8 cellular contexts compared by ENCODE assay signal in the genomic region with DNA sequence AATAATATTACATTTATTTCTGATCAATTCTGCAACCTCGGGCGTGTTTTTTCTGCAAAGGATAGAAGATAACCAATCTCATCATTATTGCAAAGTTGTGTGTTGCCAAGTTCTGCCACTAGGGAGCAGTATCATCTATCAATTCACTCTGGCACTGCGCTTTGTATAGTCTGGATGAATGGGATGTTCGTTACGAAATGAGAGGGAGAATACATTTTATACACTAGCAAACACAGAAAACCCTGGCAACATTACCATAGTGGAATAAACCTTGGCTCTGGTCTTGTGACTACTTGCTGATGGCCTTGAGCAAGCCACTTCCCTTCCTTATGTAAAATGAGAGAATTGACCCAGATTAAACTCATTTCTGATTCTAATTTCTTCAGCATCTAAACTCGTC.
A peak's percentile ranks its signal among the peaks of the same experiment; 100 is the strongest.
DNase-seq lines count a peak whose midpoint lies in the region; ATAC-seq and TF ChIP-seq lines count a peak whose summit lies in the region.

No MANE protein-coding gene starts in this region.

- no peaks in the 10 kb centered on the region for H3K36me3 Mint-ChIP-seq in GM23338 (ENCODE audit: low read depth)

- intact Hi-C loops in ascending aorta (cut with DNase I) (loop anchor here (5.0 kb wide), 2 partner anchors 92 to 397 kb away; no protein-coding TSS in a partner anchor), right cardiac atrium (cut with DNase I) (no loop called here)

- H4K20me1 ChIP-seq in GM23338 (replicated peaks; ENCODE audit: insufficient read depth), result no peaks in the 10 kb centered on the region

- TF ChIP-seq CTCF in GM23338 (conservative IDR thresholded peaks at IDR 0.05; ENCODE audit: low read depth in 2 of 2) (peak; percentile 84 to 96), ascending aorta (IDR thresholded peaks at IDR 0.05) (peak in 2 of 3 experiments; percentile 61 to 64)

- no peak overlapping the region for H3K4me2 ChIP-seq in GM23338

- no peak overlapping the region for H3K27ac Mint-ChIP-seq in GM23338

- H3K4me3 ChIP-seq in GM23338, result no peak overlapping the region
- no peak overlapping the region for H3K4me3 ChIP-seq in ascending aorta
- no peak overlapping the region for H3K4me3 ChIP-seq in right cardiac atrium (ENCODE audit: low read length)
- no peak overlapping the region for H3K4me3 ChIP-seq in skeletal muscle cell (ENCODE audit: low read depth, low read length)

- H3K4me1 ChIP-seq in GM23338 (ENCODE audit: insufficient read depth), result no peaks in the 10 kb centered on the region
- no peaks in the 10 kb centered on the region for H3K4me1 ChIP-seq in ascending aorta
- H3K4me1 ChIP-seq in right cardiac atrium (ENCODE audit: control insufficient read depth, insufficient read depth, low read length), result no peaks in the 10 kb centered on the region

- ATAC-seq in GM23338 (peak; percentile 83), right cardiac atrium (peak; percentile 79)

- no peaks in the 10 kb centered on the region for H3F3A ChIP-seq in GM23338 (replicated peaks; ENCODE audit: low read depth)

- H3K27me3 ChIP-seq in GM23338 (ENCODE audit: insufficient read depth) (no peaks in the 10 kb centered on the region), ascending aorta (no peaks in the 10 kb centered on the region), right cardiac atrium (ENCODE audit: control insufficient read depth, insufficient read depth) (no peaks in the 10 kb centered on the region)

- WGBS in right cardiac atrium, result 9% methylated on average over 6 of the region's 6 CpGs

- H3K9me2 ChIP-seq in GM23338 (ENCODE audit: insufficient read depth), result no peaks in the 10 kb centered on the region

- no peak overlapping the region for H2AFZ ChIP-seq in GM23338

- H3K79me2 ChIP-seq in GM23338 (replicated peaks; ENCODE audit: insufficient read depth), result no peaks in the 10 kb centered on the region

- H3K9me3 Mint-ChIP-seq in GM23338, result no peaks in the 10 kb centered on the region

- no peak overlapping the region for H3K27ac ChIP-seq in GM23338 (ENCODE audit: low read depth)
- H3K27ac ChIP-seq in ascending aorta, result no peak overlapping the region
- H3K27ac ChIP-seq in right cardiac atrium (ENCODE audit: low read length), result no peak overlapping the region

- peak; percentile 14 for DNase-seq in GM04503 (ENCODE audit: low read depth)
- peak; percentile 81 for DNase-seq in GM23338 (ENCODE audit: low spot score)
- peak; percentile 24 for DNase-seq in LoVo (ENCODE audit: low spot score)
- DNase-seq in SHP77 treated with DMSO at 0.1 percent for 48 hours (lab: John Stamatoyannopoulos, UW), result peak; percentile 5
- no peak for DNase-seq in ascending aorta (ENCODE audit: low spot score in 2 of 2)
- DNase-seq in right cardiac atrium, result no peak
- peak; percentile 9 for DNase-seq in skeletal muscle cell (ENCODE audit: low read depth)
- no peak for DNase-seq in 8988T

- no peaks in the 10 kb centered on the region for H3K27me3 Mint-ChIP-seq in GM23338 (ENCODE audit: insufficient read depth, low read depth, poor library complexity)

- H3K36me3 ChIP-seq in GM23338 (ENCODE audit: insufficient read depth) (no peaks in the 10 kb centered on the region), ascending aorta (no peaks in the 10 kb centered on the region)

- H3K4me3 Mint-ChIP-seq in GM23338, result no peak overlapping the region

- no peaks in the 10 kb centered on the region for H3K9me3 ChIP-seq in ascending aorta
- H3K9me3 ChIP-seq in right cardiac atrium (ENCODE audit: control insufficient read depth, low read length), result no peaks in the 10 kb centered on the region

- H3K4me1 Mint-ChIP-seq in GM23338, result peaks cover 10% of the 10 kb centered on the region; the same call in 2 of the 3 replicates

TF ChIP-seq in GM23338, 12 proteins besides CTCF, POLR2A, EP300 and RAD21:
- TF ChIP-seq ZNF331 (CRISPR knock-in tag; IDR thresholded peaks at IDR 0.05; ENCODE audit: low read depth) (no peak), CREB1 (CRISPR knock-in tag; IDR thresholded peaks at IDR 0.05; ENCODE audit: low read depth) (no peak), ZNF114 (CRISPR knock-in tag; IDR thresholded peaks at IDR 0.05) (no peak), EZH2 (IDR thresholded peaks at IDR 0.05; ENCODE audit: low read depth, unreplicated experiment) (no peak), STAT1 (IDR thresholded peaks at IDR 0.05; ENCODE audit: unreplicated experiment) (no peak), POLR2AphosphoS5 (IDR thresholded peaks at IDR 0.05; ENCODE audit: low read depth) (no peak), REST (IDR thresholded peaks at IDR 0.05; ENCODE audit: unreplicated experiment) (no peak)
- TF ChIP-seq, protein P1, sequence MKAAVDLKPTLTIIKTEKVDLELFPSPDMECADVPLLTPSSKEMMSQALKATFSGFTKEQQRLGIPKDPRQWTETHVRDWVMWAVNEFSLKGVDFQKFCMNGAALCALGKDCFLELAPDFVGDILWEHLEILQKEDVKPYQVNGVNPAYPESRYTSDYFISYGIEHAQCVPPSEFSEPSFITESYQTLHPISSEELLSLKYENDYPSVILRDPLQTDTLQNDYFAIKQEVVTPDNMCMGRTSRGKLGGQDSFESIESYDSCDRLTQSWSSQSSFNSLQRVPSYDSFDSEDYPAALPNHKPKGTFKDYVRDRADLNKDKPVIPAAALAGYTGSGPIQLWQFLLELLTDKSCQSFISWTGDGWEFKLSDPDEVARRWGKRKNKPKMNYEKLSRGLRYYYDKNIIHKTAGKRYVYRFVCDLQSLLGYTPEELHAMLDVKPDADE (IDR thresholded peaks at IDR 0.05), result no peak

Comparison
In these comparisons a context has a peak if more than half of its experiments do, and no peak if none do; other contexts are left out.
1. DNase-seq: peak in GM04503 (single experiment), GM23338 (single experiment), LoVo (single experiment), SHP77 treated with DMSO at 0.1 percent for 48 hours (single experiment) and skeletal muscle cell (single experiment); none in ascending aorta (0 of 2), right cardiac atrium (0 of 3) and 8988T (single experiment).